ENCODE assay signal across 2 cellular contexts in genomic region chr7:699260-700170, GRCh38.
TF ChIP-seq lines count a peak whose summit lies in the region.

No MANE protein-coding gene starts in this region.

TF ChIP-seq in IMR-90, 13 proteins besides CTCF, POLR2A, EP300 and RAD21 (continued from another document):
- TF ChIP-seq RCOR1 (IDR thresholded peaks at IDR 0.05; ENCODE audit: insufficient replicate concordance, low read length) (no peak), CEBPB (IDR thresholded peaks at IDR 0.05; ENCODE audit: low read depth, low read length) (no peak), MAZ (IDR thresholded peaks at IDR 0.05; ENCODE audit: borderline replicate concordance, low read depth, low read length) (no peak), MXI1 (IDR thresholded peaks at IDR 0.05; ENCODE audit: borderline replicate concordance, low read depth, low read length) (no peak)

TF ChIP-seq in SK-N-SH treated with all-trans-retinoic acid at 6 μM for 48 hours, 23 proteins besides CTCF, POLR2A, EP300 and RAD21 (continued from another document):
- TF ChIP-seq, protein P1, sequence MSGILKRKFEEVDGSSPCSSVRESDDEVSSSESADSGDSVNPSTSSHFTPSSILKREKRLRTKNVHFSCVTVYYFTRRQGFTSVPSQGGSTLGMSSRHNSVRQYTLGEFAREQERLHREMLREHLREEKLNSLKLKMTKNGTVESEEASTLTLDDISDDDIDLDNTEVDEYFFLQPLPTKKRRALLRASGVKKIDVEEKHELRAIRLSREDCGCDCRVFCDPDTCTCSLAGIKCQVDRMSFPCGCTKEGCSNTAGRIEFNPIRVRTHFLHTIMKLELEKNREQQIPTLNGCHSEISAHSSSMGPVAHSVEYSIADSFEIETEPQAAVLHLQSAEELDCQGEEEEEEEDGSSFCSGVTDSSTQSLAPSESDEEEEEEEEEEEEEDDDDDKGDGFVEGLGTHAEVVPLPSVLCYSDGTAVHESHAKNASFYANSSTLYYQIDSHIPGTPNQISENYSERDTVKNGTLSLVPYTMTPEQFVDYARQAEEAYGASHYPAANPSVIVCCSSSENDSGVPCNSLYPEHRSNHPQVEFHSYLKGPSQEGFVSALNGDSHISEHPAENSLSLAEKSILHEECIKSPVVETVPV (CRISPR knock-in tag; IDR thresholded peaks at IDR 0.05), result no peak
- TF ChIP-seq ZC3H10 (CRISPR knock-in tag; IDR thresholded peaks at IDR 0.05), result no peak
- no peak for TF ChIP-seq ISL1 (CRISPR knock-in tag; IDR thresholded peaks at IDR 0.05)
- no peak for TF ChIP-seq TOX (CRISPR knock-in tag; IDR thresholded peaks at IDR 0.05; ENCODE audit: borderline replicate concordance)
- TF ChIP-seq ZFP3 (CRISPR knock-in tag; IDR thresholded peaks at IDR 0.05), result no peak
- no peak for TF ChIP-seq RARB (CRISPR knock-in tag; IDR thresholded peaks at IDR 0.05)
- TF ChIP-seq TCF4 (CRISPR knock-in tag; IDR thresholded peaks at IDR 0.05; ENCODE audit: borderline replicate concordance), result no peak
- no peak for TF ChIP-seq ESRRG (CRISPR knock-in tag; IDR thresholded peaks at IDR 0.05)
- no peak for TF ChIP-seq OSR1 (CRISPR knock-in tag; IDR thresholded peaks at IDR 0.05)
- no peak for TF ChIP-seq BACH2 (CRISPR knock-in tag; IDR thresholded peaks at IDR 0.05; ENCODE audit: borderline replicate concordance)
- TF ChIP-seq ZFP30 (CRISPR knock-in tag; IDR thresholded peaks at IDR 0.05), result no peak
- TF ChIP-seq PPARA (CRISPR knock-in tag; IDR thresholded peaks at IDR 0.05; ENCODE audit: borderline replicate concordance), result no peak
- TF ChIP-seq, protein P2, sequence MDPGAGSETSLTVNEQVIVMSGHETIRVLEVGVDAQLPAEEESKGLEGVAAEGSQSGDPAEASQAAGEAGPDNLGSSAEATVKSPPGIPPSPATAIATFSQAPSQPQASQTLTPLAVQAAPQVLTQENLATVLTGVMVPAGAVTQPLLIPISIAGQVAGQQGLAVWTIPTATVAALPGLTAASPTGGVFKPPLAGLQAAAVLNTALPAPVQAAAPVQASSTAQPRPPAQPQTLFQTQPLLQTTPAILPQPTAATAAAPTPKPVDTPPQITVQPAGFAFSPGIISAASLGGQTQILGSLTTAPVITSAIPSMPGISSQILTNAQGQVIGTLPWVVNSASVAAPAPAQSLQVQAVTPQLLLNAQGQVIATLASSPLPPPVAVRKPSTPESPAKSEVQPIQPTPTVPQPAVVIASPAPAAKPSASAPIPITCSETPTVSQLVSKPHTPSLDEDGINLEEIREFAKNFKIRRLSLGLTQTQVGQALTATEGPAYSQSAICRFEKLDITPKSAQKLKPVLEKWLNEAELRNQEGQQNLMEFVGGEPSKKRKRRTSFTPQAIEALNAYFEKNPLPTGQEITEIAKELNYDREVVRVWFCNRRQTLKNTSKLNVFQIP (CRISPR knock-in tag; IDR thresholded peaks at IDR 0.05; ENCODE audit: borderline replicate concordance, low read depth), result no peak
- no peak for TF ChIP-seq ZNF8 (CRISPR knock-in tag; IDR thresholded peaks at IDR 0.05)
